In the genomic region with DNA sequence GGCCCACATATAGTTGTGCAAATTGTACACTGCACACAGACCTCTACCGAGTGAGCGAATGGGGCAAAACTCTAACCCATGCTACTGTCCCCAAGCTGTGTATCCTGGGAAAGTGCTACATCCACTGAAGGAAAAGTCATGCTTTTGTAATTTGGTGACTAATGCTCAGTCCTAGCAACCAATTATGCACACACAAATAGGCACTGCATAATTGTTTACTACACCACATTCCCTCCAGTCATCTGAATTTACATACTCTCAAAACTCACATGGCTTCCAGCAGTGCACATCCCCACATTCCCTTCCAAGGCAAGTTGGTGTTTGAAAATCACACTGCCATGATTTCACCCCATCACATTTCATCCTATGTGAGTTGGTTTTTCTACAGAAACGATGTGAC, we compare ENCODE assay signal across 14 cellular contexts.
DNase-seq lines count a peak whose midpoint lies in the region; ATAC-seq and TF ChIP-seq lines count a peak whose summit lies in the region.
"Had no signal": no experiment of that assay in that cellular context is flagged by ENCODE, and none has a peak within 500 bp of the region (broad histone marks: within the 10 kb centered on the region; RNA-seq: fewer than 3 reads in every experiment).

No MANE protein-coding gene starts in this region.

- intact Hi-C loops in gastrocnemius medialis (cut with DNase I; ENCODE audit: low total_unique reads): no loop called here
- intact Hi-C loops in dorsolateral prefrontal cortex (cut with DNase I): loop anchor here in 1 of 2 donors (5.0 to 10.0 kb wide), 2 partner anchors 163 to 275 kb away; a partner anchor contains a TSS

- ATAC-seq in RWPE2 (ENCODE audit: low read depth) (0 out of 3 replicates have a peak, but pooled peaks have one; percentile 27), gastrocnemius medialis (peak in 1 of 2 donors; percentile 28), GM18519 (IDR thresholded peaks at IDR 0.05; ENCODE audit: low FRiP score, unreplicated experiment) (no peak)
- ATAC-seq: activated CD8-positive, alpha-beta T cell treated with anti-CD3 and anti-CD28 coated beads, Interleukin-2, amount 10 ng/mL, durations not matched to agents 7 days and 5 days had no signal

- no peak for TF ChIP-seq CTCF in RWPE2 (IDR thresholded peaks at IDR 0.05; ENCODE audit: poor library complexity, severe bottlenecking)
- no peak for TF ChIP-seq CTCF in gastrocnemius medialis (IDR thresholded peaks at IDR 0.05 in 4 of 5, conservative IDR thresholded peaks at IDR 0.05 in 1 of 5)
- no peak for TF ChIP-seq CTCF in dorsolateral prefrontal cortex (IDR thresholded peaks at IDR 0.05 in 54 of 56, conservative IDR thresholded peaks at IDR 0.05 in 2 of 56; ENCODE audit: low read depth in 1 of 56, partially characterized antibody in 56 of 56)

- H3K4me1 ChIP-seq in RWPE2 (ENCODE audit: insufficient read depth, poor library complexity, severe bottlenecking) (no peaks in the 10 kb centered on the region), gastrocnemius medialis (peaks cover 0 to 14% of the 10 kb centered on the region in 2 donors)

- H3K36me3 ChIP-seq in RWPE2 (ENCODE audit: low read depth) (no peaks in the 10 kb centered on the region), gastrocnemius medialis (no peaks in the 10 kb centered on the region)
- H3K36me3 ChIP-seq: ovary had no signal

- no peak for TF ChIP-seq POLR2A in gastrocnemius medialis (IDR thresholded peaks at IDR 0.05)

- H3K27me3 ChIP-seq in RWPE2 (ENCODE audit: insufficient read depth, poor library complexity, severe bottlenecking) (peaks cover 2% of the 10 kb centered on the region), gastrocnemius medialis (no peaks in the 10 kb centered on the region), dorsolateral prefrontal cortex (no peaks in the 10 kb centered on the region)
- H3K27me3 ChIP-seq: ovary had no signal

- in situ Hi-C loops in gastrocnemius medialis (cut with MboI; ENCODE audit: low sequenced_read_pairs in 4 of 4): no loop called here

- DNase-seq in ELR (ENCODE audit: low read depth) (peak; percentile 90), RWPE2 (ENCODE audit: low spot score) (no peak), fibroblast of gingiva (ENCODE audit: low read depth) (peak; percentile 85), gastrocnemius medialis (no peak), RPMI8226 (no peak), NCI-H446 (lab: John Stamatoyannopoulos, UW) (no peak), dorsolateral prefrontal cortex (no peak)
- DNase-seq: activated CD8-positive, alpha-beta T cell treated with anti-CD3 and anti-CD28 coated beads, Interleukin-2, amount 10 ng/mL, durations not matched to agents 7 days and 5 days; activated naive CD4-positive, alpha-beta T cell treated with Interleukin-2 at 50 U/mL for 16 hours; NCI-H2107; ovary; T-helper 2 cell had no signal

- H3K27ac ChIP-seq in RWPE2 (ENCODE audit: poor library complexity, severe bottlenecking) (no peak overlapping the region), gastrocnemius medialis (peak overlapping the region in 3 of 4 donors; percentile 32 to 53 (median 47)), dorsolateral prefrontal cortex (peak overlapping the region in 27 of 59 donors; percentile 0 to 83 (median 43))
- H3K27ac ChIP-seq: KMS-11 had no signal

- H3K4me3 ChIP-seq in RWPE2 (ENCODE audit: severe bottlenecking) (no peak overlapping the region), gastrocnemius medialis (no peak overlapping the region), dorsolateral prefrontal cortex (no peak overlapping the region)
- H3K4me3 ChIP-seq: ovary had no signal

- no peaks in the 10 kb centered on the region for H3K9me3 ChIP-seq in RWPE2 (ENCODE audit: severe bottlenecking)
- no peaks in the 10 kb centered on the region for H3K9me3 ChIP-seq in gastrocnemius medialis
- H3K9me3 ChIP-seq: ovary had no signal

Comparison
In these comparisons a context has a peak if more than half of its experiments do, and no peak if none do; other contexts are left out.
1. DNase-seq: peak in ELR (single experiment) and fibroblast of gingiva (single experiment); none in RWPE2 (single experiment), gastrocnemius medialis (0 of 2), RPMI8226 (single experiment), NCI-H446 (0 of 2) and dorsolateral prefrontal cortex (0 of 10).